8 cellular contexts compared by ENCODE assay signal in the genomic region with DNA sequence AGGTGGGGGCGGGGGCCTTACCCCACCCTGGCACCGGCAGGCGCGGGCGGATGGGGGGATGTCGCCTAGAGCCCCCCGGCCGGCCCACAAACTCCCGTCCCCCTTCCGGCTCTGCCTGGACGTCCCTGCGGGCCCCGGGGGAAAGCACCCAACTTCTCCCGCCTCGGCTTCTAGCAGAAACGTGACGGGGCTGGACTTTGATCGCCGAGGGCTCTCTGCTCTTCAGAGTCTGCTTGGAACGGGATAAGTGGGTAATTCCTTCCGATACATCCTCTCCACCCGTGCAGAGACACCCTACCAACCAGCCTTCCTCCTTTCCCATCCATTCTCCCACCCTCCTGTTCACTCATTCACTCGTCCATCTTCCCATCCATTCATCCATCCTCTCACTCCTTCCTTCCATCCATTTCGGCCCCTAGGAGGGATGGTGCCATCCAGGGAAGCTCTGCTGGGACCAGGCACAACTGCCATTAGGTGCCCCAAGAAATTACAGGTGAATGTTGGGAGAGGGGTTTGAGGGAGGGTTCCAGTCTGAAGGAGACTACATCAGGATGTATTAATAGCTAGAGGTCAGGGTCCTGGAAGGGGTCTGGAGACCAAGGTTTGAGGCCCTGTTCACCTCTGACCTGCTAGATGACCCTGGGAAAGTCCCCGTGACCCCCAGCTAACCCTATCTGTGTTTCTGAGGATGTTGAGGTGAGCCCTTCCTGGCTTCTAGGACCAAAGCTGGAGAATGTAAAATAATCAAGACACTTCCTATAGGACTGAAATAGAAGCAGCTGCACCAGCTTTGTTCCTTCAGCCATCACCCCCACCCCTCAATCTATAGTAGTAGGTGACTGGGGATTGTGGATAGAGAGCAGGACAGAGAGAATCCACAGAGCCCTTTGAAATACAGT. TPM values are rescaled to one million over a fixed set of nuclear protein-coding genes. Genes with fewer than 3 reads are reported as not detected.
DNase-seq lines count a peak whose midpoint lies in the region; ATAC-seq and TF ChIP-seq lines count a peak whose summit lies in the region.

No MANE protein-coding gene starts in this region.

- no peak for DNase-seq in GM06990 (ENCODE audit: extremely low read depth, insufficient read length)
- peak in 2 of 3 donors; percentile 66 for DNase-seq in Peyer's patch
- DNase-seq in fibroblast of villous mesenchyme (ENCODE audit: low read depth) = no peak
- DNase-seq in psoas muscle = no peak
- DNase-seq in NCI-H1048 (lab: John Stamatoyannopoulos, UW) = no peak
- no peak for DNase-seq in HT-29 (ENCODE audit: low spot score)

- TF ChIP-seq POLR2A in Peyer's patch (IDR thresholded peaks at IDR 0.05) = no peak

- intact Hi-C loops in psoas muscle (cut with DNase I) = no loop called here

- ATAC-seq in psoas muscle (peak in 2 of 4 donors; percentile 8 to 16), GM21717 (IDR thresholded peaks at IDR 0.05; ENCODE audit: unreplicated experiment) (no peak), GM21737 (IDR thresholded peaks at IDR 0.05; ENCODE audit: unreplicated experiment) (no peak)

- peak overlapping the region; percentile 10 to 55 (median 38) for H3K27ac ChIP-seq in Peyer's patch
- H3K27ac ChIP-seq in psoas muscle = no peak overlapping the region

- no peaks in the 10 kb centered on the region for H3K36me3 ChIP-seq in GM06990 (ENCODE audit: control insufficient read depth, insufficient read depth, low read length)
- H3K36me3 ChIP-seq in Peyer's patch = no peaks in the 10 kb centered on the region
- H3K36me3 ChIP-seq in psoas muscle (ENCODE audit: insufficient read depth in 1 of 2, low read depth in 1 of 2) = no peaks in the 10 kb centered on the region

- H3K9me3 ChIP-seq in Peyer's patch (no peaks in the 10 kb centered on the region), psoas muscle (no peaks in the 10 kb centered on the region)

- H3K27me3 ChIP-seq in GM06990 (replicated peaks; ENCODE audit: control insufficient read depth, insufficient read depth, low read length) = peaks cover 5% of the 10 kb centered on the region
- H3K27me3 ChIP-seq in Peyer's patch = peaks cover 0 to 7% of the 10 kb centered on the region in 2 donors
- H3K27me3 ChIP-seq in psoas muscle (ENCODE audit: insufficient read depth in 3 of 3, low read length in 2 of 3) = peaks cover 0 to 34% (median 12%) of the 10 kb centered on the region in 3 donors

- H3K4me3 ChIP-seq in GM06990 (replicated peaks; ENCODE audit: low read depth, low read length) = peak overlapping the region; percentile 44
- H3K4me3 ChIP-seq in Peyer's patch = peak overlapping the region; percentile 57 to 77 (median 76)
- H3K4me3 ChIP-seq in fibroblast of villous mesenchyme (ENCODE audit: low read depth, low read length) = peak overlapping the region; percentile 44
- peak overlapping the region; percentile 71 for H3K4me3 ChIP-seq in psoas muscle

- WGBS in psoas muscle, 3 donors = 9 to 24% (median 11%) methylated on average over 13 to 25 of the region's 25 CpGs

- H3K4me1 ChIP-seq in Peyer's patch (peaks cover 0 to 15% (median 6%) of the 10 kb centered on the region in 4 donors), psoas muscle (peaks cover 4% of the 10 kb centered on the region)

- no peak for TF ChIP-seq CTCF in GM06990 (IDR thresholded peaks at IDR 0.05; ENCODE audit: insufficient read depth, low read length, poor library complexity, severe bottlenecking)
- no peak for TF ChIP-seq CTCF in Peyer's patch (IDR thresholded peaks at IDR 0.05)
- TF ChIP-seq CTCF in fibroblast of villous mesenchyme (IDR thresholded peaks at IDR 0.05; ENCODE audit: insufficient read depth, low read depth, low read length) = no peak
- TF ChIP-seq CTCF in psoas muscle (IDR thresholded peaks at IDR 0.05) = no peak

RNA-seq across cellular contexts. Expression of gene TTLL9, which starts 0.5 kb away (rescaled TPM):
- total RNA-seq in Peyer's patch (1 to 10 TPM in 1 of 4 donors, under 1 TPM in 1, not detected in 2; 0.47 to 1.7 TPM), fibroblast of villous mesenchyme (not detected in 2 replicates), psoas muscle (not detected)
- under 1 TPM in 1 of 3 donors, not detected in 2; 0.01 TPM for polyA plus RNA-seq in psoas muscle
- 0.03 and 0.05 TPM in 2 replicates for total RNA-seq in HT-29 (2014; rRNA removed; shearing (Covaris generic))

RNA-seq across cellular contexts. Expression of gene DUSP15, which starts 0.6 kb away (rescaled TPM):
- total RNA-seq in Peyer's patch = 10 to 100 TPM in 1 of 4 donors, 1 to 10 TPM in 2, under 1 TPM in 1; 0.53 to 19.8 (median 2.3) TPM
- total RNA-seq in fibroblast of villous mesenchyme = 0.32 TPM in 1 of 2 replicates, not detected in the other
- total RNA-seq in psoas muscle = under 1 TPM in 1 of 4 donors, not detected in 3; 0.51 TPM
- under 1 TPM; 0.04 to 0.22 (median 0.17) TPM for polyA plus RNA-seq in psoas muscle
- total RNA-seq in HT-29 (2014; rRNA removed; shearing (Covaris generic)) = not detected in 2 replicates

RNA-seq across cellular contexts. Expression of gene FOXS1, which starts 25.5 kb away (rescaled TPM):
- not detected for total RNA-seq in Peyer's patch
- 1.7 and 2.9 TPM in 2 replicates for total RNA-seq in fibroblast of villous mesenchyme
- total RNA-seq in psoas muscle = 1 to 10 TPM in 2 of 4 donors, under 1 TPM in 2; 0.59 to 3.8 (median 1.2) TPM
- polyA plus RNA-seq in psoas muscle = 1 to 10 TPM in 1 of 3 donors, under 1 TPM in 2; 0.65 to 1.3 (median 0.87) TPM
- total RNA-seq in HT-29 (2014; rRNA removed; shearing (Covaris generic)) = not detected in 2 replicates

RNA-seq across cellular contexts. Expression of gene MYLK2, which starts 51.8 kb away (rescaled TPM):
- total RNA-seq in Peyer's patch (under 1 TPM in 1 of 4 donors, not detected in 3; 0.57 TPM), fibroblast of villous mesenchyme (under 0.01 and 0.32 TPM in 2 replicates), psoas muscle (100 to 1,000 TPM in 2 of 4 donors, 10 to 100 TPM in 2; 55.8 to 144 (median 102) TPM)
- 100 to 1,000 TPM in 1 of 3 donors, 10 to 100 TPM in 2; 30.6 to 273 (median 91.4) TPM for polyA plus RNA-seq in psoas muscle
- total RNA-seq in HT-29 (2014; rRNA removed; shearing (Covaris generic)) = 0.37 and 0.41 TPM in 2 replicates

Comparison
In these comparisons a context has a peak if more than half of its experiments do, and no peak if none do; other contexts are left out.
1. DNase-seq: peak in Peyer's patch (2 of 3); none in GM06990 (single experiment), fibroblast of villous mesenchyme (single experiment), psoas muscle (0 of 2), NCI-H1048 (single experiment) and HT-29 (single experiment).
2. Peak in every context shown above with its lines, with median percentiles within 50 percentile points of each other: H3K4me3 ChIP-seq.